1 cellular context compared by ENCODE assay signal in the genomic region with DNA sequence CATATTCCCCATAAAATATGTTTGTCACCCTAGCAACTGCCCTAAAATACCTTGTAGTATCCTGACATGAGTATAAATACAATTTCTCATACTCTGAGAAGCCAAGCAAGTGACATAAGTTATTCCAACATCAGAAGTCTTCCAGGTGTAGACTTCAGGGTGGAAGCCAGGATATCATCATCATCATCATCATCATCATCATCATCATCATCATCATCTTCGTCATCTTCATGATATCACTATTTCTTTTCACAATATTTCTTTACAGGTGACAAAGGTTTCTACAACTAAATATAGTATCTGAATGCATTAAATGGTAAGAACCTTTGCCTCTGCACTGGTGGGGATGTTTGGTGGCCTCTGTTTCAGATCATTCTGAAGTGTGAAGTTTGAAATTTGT.
TF ChIP-seq lines count a peak whose summit lies in the region.

No MANE protein-coding gene starts in this region.

TF ChIP-seq in HepG2, 621 proteins besides CTCF, POLR2A, EP300 and RAD21:
- TF ChIP-seq CREB1 (IDR thresholded peaks at IDR 0.05) (peak; percentile 81), CREB1 (CRISPR knock-in tag; IDR thresholded peaks at IDR 0.05) (no peak), NPAS2 (CRISPR knock-in tag; IDR thresholded peaks at IDR 0.05; ENCODE audit: borderline replicate concordance) (no peak)
